ENCODE assay signal across 17 cellular contexts in genomic region chr13:111514646-111515617, GRCh38.
"Had no signal": no experiment of that assay in that cellular context is flagged by ENCODE, and none has a peak within 500 bp of the region (broad histone marks: within the 10 kb centered on the region; RNA-seq: fewer than 3 reads in every experiment).

No MANE protein-coding gene starts in this region.

- ATAC-seq: body of pancreas; left ventricle myocardium superior; natural killer cell treated with Interleukin-12 subunit alpha and Interleukin-12 subunit beta and Interleukin-15 and Interleukin-18, amount 100 ng/mL, for 72 hours; stimulated activated naive CD8-positive, alpha-beta T cell treated with anti-CD3 and anti-CD28 coated beads, Interleukin-15, Interleukin-2, amounts not matched to agents 100 U/mL and 50 U/mL, for 24 hours had no signal

- H3K27ac ChIP-seq: body of pancreas, cardiac muscle cell, tibial artery had no signal

- DNase-seq: activated CD4-positive, alpha-beta memory T cell treated with anti-CD3 and anti-CD28 coated beads for 36 hours; activated CD4-positive, alpha-beta T cell treated with anti-CD3 and anti-CD28 coated beads for 48 hours; activated gamma-delta T cell treated with Interleukin-2 at 50 U/mL for 16 hours; anterior cingulate cortex; body of pancreas; effector CD4-positive, alpha-beta T cell; left ventricle myocardium superior; nucleus accumbens; stimulated activated CD4-positive, alpha-beta T cell treated with anti-CD3 and anti-CD28 coated beads, Interleukin-4, amount 100 ng/mL, for 24 hours; stimulated activated naive CD8-positive, alpha-beta T cell treated with anti-CD3 and anti-CD28 coated beads, Interleukin-15, Interleukin-2, amounts not matched to agents 100 U/mL and 50 U/mL, for 24 hours; substantia nigra; T1000; tibial artery had no signal

- H3K4me1 ChIP-seq: body of pancreas had no signal

- H3K36me3 ChIP-seq: cardiac muscle cell, tibial artery had no signal

- H3K4me3 ChIP-seq: body of pancreas, cardiac muscle cell, tibial artery had no signal

- H3K9me3 ChIP-seq: body of pancreas, tibial artery had no signal

- H3K27me3 ChIP-seq: body of pancreas had no signal

- FAIRE-seq: endometrium, urothelium cell line had no signal
